Comparison of ENCODE assay signal across 26 cellular contexts in the genomic region with DNA sequence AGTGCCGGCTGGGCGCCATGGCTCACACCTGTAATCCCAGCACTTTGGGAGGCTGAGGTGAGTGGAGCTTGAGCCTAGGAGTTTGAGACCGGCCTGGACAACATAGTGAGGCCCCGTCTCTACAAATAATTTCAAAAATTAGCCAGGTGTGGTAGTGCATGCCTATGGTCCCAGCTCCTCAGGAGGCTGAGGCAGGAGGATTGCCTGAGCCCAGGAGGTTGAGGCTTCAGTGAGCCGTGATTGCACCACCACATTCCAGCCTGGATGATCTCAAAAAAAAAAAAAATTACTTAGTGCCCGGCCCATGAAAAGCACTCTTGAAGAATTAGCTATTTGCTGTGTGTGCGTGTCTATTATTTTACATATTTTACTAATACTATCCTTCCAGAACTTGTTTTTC. TPM values are rescaled to one million over a fixed set of nuclear protein-coding genes. Genes with fewer than 3 reads are reported as not detected.
"Had no signal": no experiment of that assay in that cellular context is flagged by ENCODE, and none has a peak within 500 bp of the region (broad histone marks: within the 10 kb centered on the region; RNA-seq: fewer than 3 reads in every experiment).

No MANE protein-coding gene starts in this region.

- DNase-seq: caudate nucleus; colonic mucosa; dermis blood vessel endothelial cell; endodermal cell; foreskin melanocyte; heart right ventricle; islet precursor cell; mesenchymal stem cell; midbrain; naive B cell; occipital lobe; pancreas; spleen; stimulated activated CD4-positive, alpha-beta T cell treated with anti-CD3 and anti-CD28 coated beads, Interleukin-15, amount 100 ng/mL, for 24 hours; stimulated activated CD4-positive, alpha-beta T cell treated with anti-CD3 and anti-CD28 coated beads, Interleukin-1b, Interleukin-23, amount 100 ng/mL, for 48 hours; stimulated activated CD4-positive, alpha-beta T cell treated with anti-CD3 and anti-CD28 coated beads, Interleukin-4, amount 100 ng/mL, for 24 hours; testis; uterus had no signal

- H3K4me3 Mint-ChIP-seq: endodermal cell; nephron; stimulated activated memory B cell treated with anti-CD40 and anti-IgM and Interleukin-4, amounts not matched to agents 10 μg/mL and 1 μg/mL and 100 μg/mL, for 72 hours; stimulated activated naive CD8-positive, alpha-beta T cell treated with anti-CD3 and anti-CD28 coated beads, Interleukin-15, Interleukin-2, amounts not matched to agents 100 ng/mL and 50 ng/mL, for 24 hours; type B pancreatic cell had no signal

- H3K27ac Mint-ChIP-seq: endodermal cell; naive B cell; stimulated activated memory B cell treated with anti-CD40 and anti-IgM and Interleukin-4, amounts not matched to agents 10 μg/mL and 1 μg/mL and 100 μg/mL, for 72 hours; stimulated activated naive CD8-positive, alpha-beta T cell treated with anti-CD3 and anti-CD28 coated beads, Interleukin-15, Interleukin-2, amounts not matched to agents 100 ng/mL and 50 ng/mL, for 24 hours; type B pancreatic cell had no signal

- H3K36me3 ChIP-seq: colonic mucosa, uterus had no signal

- H3K9me3 ChIP-seq: colonic mucosa, pancreas, testis had no signal

- ATAC-seq: heart right ventricle; left lobe of liver; pancreas; sciatic nerve; stimulated activated memory B cell treated with anti-CD40 and anti-IgM and Interleukin-4, amounts not matched to agents 10 μg/mL and 1 μg/mL and 100 μg/mL, for 72 hours had no signal

- H3K4me3 ChIP-seq: colonic mucosa, lung, pancreas, spleen, testis, uterus had no signal

- H3K9me3 Mint-ChIP-seq: type B pancreatic cell had no signal

- H3K27me3 ChIP-seq: colonic mucosa, heart right ventricle, pancreas, testis, uterus had no signal

- H3K27me3 Mint-ChIP-seq: type B pancreatic cell had no signal

RNA-seq across cellular contexts. Expression of gene GPRC5C, which starts 9.6 kb away (rescaled TPM):
- total RNA-seq: pulmonary artery endothelial cell had no signal

RNA-seq across cellular contexts. Expression of gene CD300A, which starts 24.9 kb away (rescaled TPM):
- total RNA-seq: dermis blood vessel endothelial cell, endodermal cell, pulmonary artery endothelial cell had no signal
